In the genomic region with DNA sequence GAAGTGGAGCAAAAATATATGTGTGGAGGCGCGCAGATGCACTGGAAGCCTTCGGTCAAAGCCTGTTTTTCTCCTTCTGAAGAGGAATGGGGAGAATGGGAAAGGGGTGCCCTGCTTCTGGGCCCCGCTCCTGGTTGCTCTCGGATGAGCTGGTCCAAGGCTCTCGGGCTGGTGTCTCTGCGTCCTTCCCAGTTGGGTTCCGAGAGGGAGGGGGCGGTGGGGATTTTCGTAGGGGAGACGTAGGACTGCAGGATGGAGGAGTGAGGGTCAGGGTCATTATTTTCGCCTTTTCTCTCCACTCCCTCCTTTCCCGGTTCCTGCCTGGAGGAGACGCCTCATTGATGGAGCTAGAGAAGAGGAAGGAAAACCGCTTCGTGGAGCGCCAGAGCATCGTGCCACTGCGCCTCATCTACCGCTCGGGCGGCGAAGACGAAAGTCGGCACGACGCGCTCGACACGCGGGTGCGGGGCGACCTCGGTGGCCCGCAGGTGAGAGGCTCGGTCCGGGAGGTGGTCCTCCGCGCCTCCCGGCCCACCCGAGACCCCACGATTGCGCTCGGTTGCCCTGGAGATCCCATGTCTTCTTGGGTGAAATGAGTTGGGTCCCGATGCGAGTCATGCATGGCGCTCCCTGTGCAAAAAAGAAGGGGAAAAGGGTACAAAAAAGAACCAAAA, we compare ENCODE assay signal across 8 cellular contexts. TPM values are rescaled to one million over a fixed set of nuclear protein-coding genes. Genes with fewer than 3 reads are reported as not detected.
A peak's percentile ranks its signal among the peaks of the same experiment; 100 is the strongest.
DNase-seq lines count a peak whose midpoint lies in the region; ATAC-seq, FAIRE-seq and TF ChIP-seq lines count a peak whose summit lies in the region.

No MANE protein-coding gene starts in this region.

- H3K9ac ChIP-seq in Loucy (ENCODE audit: low read depth, low read length, poor library complexity, severe bottlenecking): peak overlapping the region; percentile 85

- DNase-seq in AG04450 (ENCODE audit: low read depth, low spot score): no peak
- DNase-seq in GM12892 (ENCODE audit: insufficient read length): peak; percentile 31
- peak; percentile 32 for DNase-seq in activated CD8-positive, alpha-beta T cell treated with anti-CD3 and anti-CD28 coated beads, Interleukin-2, amount 10 ng/mL, durations not matched to agents 7 days and 5 days
- DNase-seq in fibroblast of peridontal ligament (ENCODE audit: extremely low read depth): peak; percentile 6
- peak; percentile 25 for DNase-seq in nephron progenitor cell
- DNase-seq in dedifferentiated amniotic fluid mesenchymal stem cell (ENCODE audit: extremely low spot score): no peak
- no peak for DNase-seq in GDM1 (lab: John Stamatoyannopoulos, UW)

- H3K4me3 ChIP-seq in AG04450 (ENCODE audit: low read depth, low read length) (peak overlapping the region; percentile 66), Loucy (ENCODE audit: low read length, poor library complexity, severe bottlenecking) (peak overlapping the region; percentile 99)

- no peaks in the 10 kb centered on the region for H3K9me3 Mint-ChIP-seq in activated CD8-positive, alpha-beta T cell treated with anti-CD3 and anti-CD28 coated beads, Interleukin-2, amount 10 ng/mL, durations not matched to agents 7 days and 5 days (ENCODE audit: insufficient read depth)
- H3K9me3 Mint-ChIP-seq in nephron progenitor cell: no peaks in the 10 kb centered on the region

- TF ChIP-seq CTCF in AG04450 (IDR thresholded peaks at IDR 0.05; ENCODE audit: low read depth, low read length) (no peak), Loucy (conservative IDR thresholded peaks at IDR 0.05; ENCODE audit: low read length) (no peak), nephron progenitor cell (IDR thresholded peaks at IDR 0.05) (no peak)

- no peaks in the 10 kb centered on the region for H3K9me3 ChIP-seq in AG04450 (ENCODE audit: control insufficient read depth, insufficient read depth, low read length)
- H3K9me3 ChIP-seq in Loucy (ENCODE audit: insufficient read depth, low read depth, low read length): no peaks in the 10 kb centered on the region

- no peaks in the 10 kb centered on the region for H3K36me3 Mint-ChIP-seq in activated CD8-positive, alpha-beta T cell treated with anti-CD3 and anti-CD28 coated beads, Interleukin-2, amount 10 ng/mL, durations not matched to agents 7 days and 5 days (ENCODE audit: low read depth)
- H3K36me3 Mint-ChIP-seq in nephron progenitor cell (ENCODE audit: low read depth): peaks cover 14% of the 10 kb centered on the region

- CTCF ChIA-PET in AG04450 (lab: Charles Lee): interaction anchor here (1.1 kb wide), 1 partner anchor 29 kb away, joined by 3 read pairs; no protein-coding TSS in a partner anchor
- CTCF ChIA-PET in activated CD8-positive, alpha-beta T cell treated with anti-CD3 and anti-CD28 coated beads, Interleukin-2, amount 10 ng/mL, durations not matched to agents 7 days and 5 days (lab: Charles Lee): interaction anchor here (1.0 to 1.3 kb wide), 4 partner anchors 9 to 175 kb away, joined by 3 to 4 read pairs (median 3); no protein-coding TSS in a partner anchor

- H3K9me2 ChIP-seq in Loucy (replicated peaks; ENCODE audit: low read depth, low read length): no peaks in the 10 kb centered on the region

- peaks cover 15% of the 10 kb centered on the region for H3K4me1 Mint-ChIP-seq in activated CD8-positive, alpha-beta T cell treated with anti-CD3 and anti-CD28 coated beads, Interleukin-2, amount 10 ng/mL, durations not matched to agents 7 days and 5 days (ENCODE audit: low read depth)
- H3K4me1 Mint-ChIP-seq in nephron progenitor cell: peaks cover 15% of the 10 kb centered on the region

- H3K79me2 ChIP-seq in Loucy (ENCODE audit: insufficient read depth, low read length): peaks cover 21% of the 10 kb centered on the region

- no peaks in the 10 kb centered on the region for H3F3A ChIP-seq in Loucy (ENCODE audit: low read depth)

- H3K36me3 ChIP-seq in Loucy (ENCODE audit: insufficient read depth, low read length): no peaks in the 10 kb centered on the region

- peak overlapping the region; percentile 93 for H3K4me2 ChIP-seq in Loucy (ENCODE audit: low read depth, low read length, poor library complexity, severe bottlenecking)

- peak overlapping the region; percentile 88 for H3K4me3 Mint-ChIP-seq in activated CD8-positive, alpha-beta T cell treated with anti-CD3 and anti-CD28 coated beads, Interleukin-2, amount 10 ng/mL, durations not matched to agents 7 days and 5 days
- H3K4me3 Mint-ChIP-seq in nephron progenitor cell: peak overlapping the region; percentile 92

- peaks cover 26% of the 10 kb centered on the region for H3K27me3 Mint-ChIP-seq in activated CD8-positive, alpha-beta T cell treated with anti-CD3 and anti-CD28 coated beads, Interleukin-2, amount 10 ng/mL, durations not matched to agents 7 days and 5 days (ENCODE audit: low read depth)
- peaks cover 39% of the 10 kb centered on the region for H3K27me3 Mint-ChIP-seq in nephron progenitor cell (ENCODE audit: low read depth, poor library complexity)

- H3K27me3 ChIP-seq in AG04450 (ENCODE audit: control insufficient read depth, insufficient read depth, low read length) (peaks cover 4% of the 10 kb centered on the region), Loucy (ENCODE audit: insufficient read depth, low read length, poor library complexity, severe bottlenecking) (no peaks in the 10 kb centered on the region)

- peak; percentile 78 for FAIRE-seq in GM12892 (lab: Jason Lieb, UNC)

- POLR2A ChIA-PET in AG04450 (lab: Yijun Ruan, JAX): no interaction called here
- POLR2A ChIA-PET in activated CD8-positive, alpha-beta T cell treated with anti-CD3 and anti-CD28 coated beads, Interleukin-2, amount 10 ng/mL, durations not matched to agents 7 days and 5 days (lab: Charles Lee): interaction anchor here (0.6 to 1.2 kb wide), 2 partner anchors 9 kb away, joined by 3 read pairs; no protein-coding TSS in a partner anchor

- H3K27ac ChIP-seq in AG04450 (ENCODE audit: low read depth, low read length): no peak overlapping the region

- peak overlapping the region; percentile 81 for H3K27ac Mint-ChIP-seq in activated CD8-positive, alpha-beta T cell treated with anti-CD3 and anti-CD28 coated beads, Interleukin-2, amount 10 ng/mL, durations not matched to agents 7 days and 5 days
- no peak overlapping the region for H3K27ac Mint-ChIP-seq in nephron progenitor cell

- peak overlapping the region; percentile 97 for H2AFZ ChIP-seq in Loucy (ENCODE audit: low read length)

- peak; percentile 8 for ATAC-seq in activated CD8-positive, alpha-beta T cell treated with anti-CD3 and anti-CD28 coated beads, Interleukin-2, amount 10 ng/mL, durations not matched to agents 7 days and 5 days

- H3K4me1 ChIP-seq in Loucy (ENCODE audit: insufficient read depth, low read length, poor library complexity, severe bottlenecking): peaks cover 33% of the 10 kb centered on the region

- H4K20me1 ChIP-seq in Loucy (ENCODE audit: insufficient read depth, low read length, poor library complexity, severe bottlenecking): no peaks in the 10 kb centered on the region

- TF ChIP-seq POLR2A in GM12892 (IDR thresholded peaks at IDR 0.05; ENCODE audit: low read depth, low read length): no peak

RNA-seq across cellular contexts. Expression of a gene that starts 0.8 kb away (rescaled TPM):
- polyA plus RNA-seq in AG04450 (2011; rRNA removed): 0.14 and 0.33 TPM in 2 replicates
- 0.26 and 1.2 TPM in 2 replicates for polyA minus RNA-seq in AG04450 (2011; rRNA and poly(A)+ RNA removed)
- 8.5 TPM for polyA plus RNA-seq in GM12892 (2012; ENCODE audit: missing spikeins)
- 1 to 10 TPM; 2.2 to 3.1 TPM for total RNA-seq in activated CD8-positive, alpha-beta T cell treated with anti-CD3 and anti-CD28 coated beads, Interleukin-2, amount 10 ng/mL, durations not matched to agents 7 days and 5 days

RNA-seq across cellular contexts. Expression of a gene that starts 58.5 kb away (rescaled TPM):
- polyA plus RNA-seq in AG04450 (2011; rRNA removed): 6.8 and 8.8 TPM in 2 replicates
- 1.8 and 3.3 TPM in 2 replicates for polyA minus RNA-seq in AG04450 (2011; rRNA and poly(A)+ RNA removed)
- 44.3 TPM for polyA plus RNA-seq in GM12892 (2012; ENCODE audit: missing spikeins)
- 10 to 100 TPM; 82.6 to 85.9 TPM for total RNA-seq in activated CD8-positive, alpha-beta T cell treated with anti-CD3 and anti-CD28 coated beads, Interleukin-2, amount 10 ng/mL, durations not matched to agents 7 days and 5 days

RNA-seq across cellular contexts. Expression of a gene that starts 58.7 kb away (rescaled TPM):
- 9.3 and 11.8 TPM in 2 replicates for polyA plus RNA-seq in AG04450 (2011; rRNA removed)
- polyA minus RNA-seq in AG04450 (2011; rRNA and poly(A)+ RNA removed): 2.2 and 4.9 TPM in 2 replicates
- 28.4 TPM for polyA plus RNA-seq in GM12892 (2012; ENCODE audit: missing spikeins)
- 10 to 100 TPM; 49.1 to 52.4 TPM for total RNA-seq in activated CD8-positive, alpha-beta T cell treated with anti-CD3 and anti-CD28 coated beads, Interleukin-2, amount 10 ng/mL, durations not matched to agents 7 days and 5 days

Comparison
In these comparisons a context has a peak if more than half of its experiments do, and no peak if none do; other contexts are left out.
1. DNase-seq: peak in GM12892 (single experiment), activated CD8-positive, alpha-beta T cell treated with anti-CD3 and anti-CD28 coated beads, Interleukin-2, amount 10 ng/mL, durations not matched to agents 7 days and 5 days (single experiment), fibroblast of peridontal ligament (single experiment) and nephron progenitor cell (single experiment); none in AG04450 (single experiment), dedifferentiated amniotic fluid mesenchymal stem cell (single experiment) and GDM1 (single experiment).